14 cellular contexts compared by ENCODE assay signal in genomic region chr4:7762376-7763040, GRCh38.
DNase-seq lines count a peak whose midpoint lies in the region; ATAC-seq and TF ChIP-seq lines count a peak whose summit lies in the region.
"Had no signal": no experiment of that assay in that cellular context is flagged by ENCODE, and none has a peak within 500 bp of the region (broad histone marks: within the 10 kb centered on the region; RNA-seq: fewer than 3 reads in every experiment).

No MANE protein-coding gene starts in this region.

- BruUV-seq in Caco-2 (replicated peaks; lab: Mats Ljungman, UMichigan) (no TSS peak), PC-9 (replicated peaks; lab: Mats Ljungman, UMichigan) (no TSS peak)

- H3K4me3 ChIP-seq in Caco-2 (ENCODE audit: low read depth, low read length) (no peak overlapping the region), trophoblast cell (ENCODE audit: low read depth, low read length) (no peak overlapping the region), left lung (no peak overlapping the region), PC-9 (no peak overlapping the region)
- H3K4me3 ChIP-seq: Peyer's patch had no signal

- no peaks in the 10 kb centered on the region for H3K9me3 Mint-ChIP-seq in Caco-2 (ENCODE audit: unreplicated experiment)

- no peak for ATAC-seq in HG03442 (IDR thresholded peaks at IDR 0.05; ENCODE audit: unreplicated experiment)
- ATAC-seq in left lung = no peak

- TF ChIP-seq CTCF in Caco-2 (IDR thresholded peaks at IDR 0.05; ENCODE audit: insufficient read depth in 1 of 2, low read depth in 1 of 2, low read length in 1 of 2, severe bottlenecking in 1 of 2, unreplicated experiment in 1 of 2) (no peak), left lung (IDR thresholded peaks at IDR 0.05) (no peak), PC-9 (conservative IDR thresholded peaks at IDR 0.05) (no peak)

- intact Hi-C loops in Caco-2 (cut with micrococcal nuclease; ENCODE audit: unreplicated experiment) (loop anchor here (1.0 kb wide), 1 partner anchor 12 kb away; no protein-coding TSS in a partner anchor), left lung (cut with DNase I) (no loop called here), PC-9 (cut with micrococcal nuclease; ENCODE audit: unreplicated experiment) (loop anchor here (5.0 kb wide), 1 partner anchor 225 kb away; no protein-coding TSS in a partner anchor)

- 77 to 82% (median 80%) methylated on average over 15 of the region's 15 CpGs for whole genome bisulfite sequencing in adipose tissue, 3 donors
- no CpG with 5 or more reads among the region's 15 CpGs for WGBS in trophoblast cell (ENCODE audit: extremely low coverage, insufficient coverage, insufficient read length)

- H3K4ac ChIP-seq in trophoblast cell (ENCODE audit: low read depth, low read length) = no peak overlapping the region

- H4K12ac ChIP-seq in trophoblast cell (ENCODE audit: low read depth, low read length) = no peak overlapping the region

- H3K27ac ChIP-seq in adipose tissue (ENCODE audit: low read depth, low read length) (peak overlapping the region; percentile 23), layer of hippocampus (ENCODE audit: low read depth, low read length) (peak overlapping the region; percentile 24), trophoblast cell (ENCODE audit: low read depth, low read length) (no peak overlapping the region), left lung (no peak overlapping the region), PC-9 (no peak overlapping the region)

- H2AFZ ChIP-seq in trophoblast cell (ENCODE audit: insufficient read depth, low read length, poor library complexity) = no peak overlapping the region
- H2AFZ ChIP-seq in PC-9 = no peak overlapping the region

- peak; percentile 62 to 68 for DNase-seq in Caco-2
- peak; percentile 61 to 78 for DNase-seq in trophoblast cell
- no peak for DNase-seq in left lung
- DNase-seq in PC-9 = no peak
- no peak for DNase-seq in anterior cingulate cortex (lab: John Stamatoyannopoulos, UW)
- DNase-seq: DMS 273 treated with DMSO at 0.1 percent for 48 hours, KG1, NCI-H1092, NCI-H187, SHP77 treated with DMSO at 0.1 percent for 48 hours had no signal

- no peak overlapping the region for H4K8ac ChIP-seq in trophoblast cell (ENCODE audit: low read depth, low read length)

- H3K18ac ChIP-seq in trophoblast cell (ENCODE audit: low read length) = no peak overlapping the region

- no peaks in the 10 kb centered on the region for H3K9me3 ChIP-seq in Caco-2
- H3K9me3 ChIP-seq in trophoblast cell (ENCODE audit: insufficient read depth, low read depth, low read length) = no peaks in the 10 kb centered on the region
- no peaks in the 10 kb centered on the region for H3K9me3 ChIP-seq in left lung
- no peaks in the 10 kb centered on the region for H3K9me3 ChIP-seq in PC-9 (ENCODE audit: insufficient read depth, low read depth)
- H3K9me3 ChIP-seq: Peyer's patch had no signal

- no peak overlapping the region for H4K91ac ChIP-seq in trophoblast cell (ENCODE audit: low read depth, low read length)

- H3K4me1 ChIP-seq in Caco-2 (peaks cover 17% of the 10 kb centered on the region), trophoblast cell (ENCODE audit: control insufficient read depth in 1 of 2, insufficient read depth in 2 of 2, low read length in 2 of 2) (peaks cover 9 to 11% of the 10 kb centered on the region in 2 experiments), left lung (peaks cover 0 to 3% of the 10 kb centered on the region in 2 donors), PC-9 (replicated peaks; ENCODE audit: insufficient read depth) (peaks cover 8% of the 10 kb centered on the region; the same call in 1 of the 2 replicates)

- no peaks in the 10 kb centered on the region for H3K79me2 ChIP-seq in trophoblast cell (ENCODE audit: control insufficient read depth, insufficient read depth, low read length, poor library complexity)
- H3K79me2 ChIP-seq in PC-9 (ENCODE audit: low read depth) = peaks cover 91% of the 10 kb centered on the region

- H3K36me3 ChIP-seq in Caco-2 (ENCODE audit: control insufficient read depth, insufficient read depth, low read length) (no peaks in the 10 kb centered on the region; the same call in 1 of the 2 replicates), trophoblast cell (ENCODE audit: control insufficient read depth in 1 of 2, insufficient read depth in 2 of 2, low read length in 2 of 2) (peaks cover 46 to 51% of the 10 kb centered on the region in 2 experiments), left lung (peaks cover 0 to 60% of the 10 kb centered on the region in 2 donors), PC-9 (ENCODE audit: low read depth) (no peaks in the 10 kb centered on the region; the same call in 1 of the 2 replicates)

- H2AK5ac ChIP-seq in trophoblast cell (ENCODE audit: low read length) = no peak overlapping the region

- no peak overlapping the region for H2BK120ac ChIP-seq in trophoblast cell (ENCODE audit: insufficient read depth, low read length, poor library complexity)

- H3K14ac ChIP-seq in trophoblast cell (ENCODE audit: low read length) = no peak overlapping the region

- peaks cover 99% of the 10 kb centered on the region for H4K20me1 ChIP-seq in PC-9 (ENCODE audit: insufficient read depth)

- no peak overlapping the region for H3K9ac ChIP-seq in trophoblast cell (ENCODE audit: low read length)

- POLR2A ChIA-PET in Caco-2 (lab: Charles Lee) = no interaction called here
- POLR2A ChIA-PET in PC-9 (lab: Charles Lee; ENCODE audit: unreplicated experiment) = no interaction called here

- H3F3A ChIP-seq in PC-9 (ENCODE audit: insufficient read depth, low read depth) = peaks cover 48% of the 10 kb centered on the region; the same call in 1 of the 2 replicates

- no peak overlapping the region for H3K23ac ChIP-seq in trophoblast cell (ENCODE audit: low read length)

- H3K27ac Mint-ChIP-seq in Caco-2 (ENCODE audit: unreplicated experiment) = peak overlapping the region; percentile 42

- no peak overlapping the region for H2BK5ac ChIP-seq in trophoblast cell (ENCODE audit: low read depth, low read length, poor library complexity)

- H2BK12ac ChIP-seq in trophoblast cell (ENCODE audit: low read length) = no peak overlapping the region

- CTCF ChIA-PET in Caco-2 (lab: Charles Lee) = interaction anchor here (0.8 to 1.8 kb wide), 4 partner anchors 11 to 42 kb away, joined by 3 to 16 read pairs (median 4); no protein-coding TSS in a partner anchor
- CTCF ChIA-PET in PC-9 (lab: Charles Lee) = interaction anchor here (0.5 kb wide), 1 partner anchor 39 kb away, joined by 9 read pairs; no protein-coding TSS in a partner anchor

- H3K27me3 Mint-ChIP-seq in Caco-2 (ENCODE audit: insufficient read depth, unreplicated experiment) = no peaks in the 10 kb centered on the region

- no peaks in the 10 kb centered on the region for H3K27me3 ChIP-seq in Caco-2 (replicated peaks; ENCODE audit: control insufficient read depth, insufficient read depth, low read length)
- no peaks in the 10 kb centered on the region for H3K27me3 ChIP-seq in layer of hippocampus (ENCODE audit: control insufficient read depth, insufficient read depth, low read length)
- H3K27me3 ChIP-seq in trophoblast cell (ENCODE audit: insufficient read depth, low read length) = no peaks in the 10 kb centered on the region
- H3K27me3 ChIP-seq in left lung = no peaks in the 10 kb centered on the region
- no peaks in the 10 kb centered on the region for H3K27me3 ChIP-seq in PC-9 (ENCODE audit: insufficient read depth, low read depth)
- H3K27me3 ChIP-seq: Peyer's patch had no signal

- no peak overlapping the region for H3K4me3 Mint-ChIP-seq in Caco-2 (ENCODE audit: unreplicated experiment)

- H3K79me1 ChIP-seq in trophoblast cell (ENCODE audit: low read length) = no peaks in the 10 kb centered on the region

- H3K9me2 ChIP-seq in PC-9 (ENCODE audit: insufficient read depth) = no peaks in the 10 kb centered on the region

- peaks cover 47% of the 10 kb centered on the region for H3K36me3 Mint-ChIP-seq in Caco-2 (ENCODE audit: insufficient read depth, unreplicated experiment)

- H3K4me1 Mint-ChIP-seq in Caco-2 (ENCODE audit: low read depth, unreplicated experiment) = no peaks in the 10 kb centered on the region

- H3K4me2 ChIP-seq in trophoblast cell (ENCODE audit: low read length) (no peak overlapping the region), PC-9 (no peak overlapping the region)

Comparison
In these comparisons a context has a peak if more than half of its experiments do, and no peak if none do; other contexts are left out.
1. DNase-seq: peak in Caco-2 (2 of 2) and trophoblast cell (2 of 2); none in left lung (0 of 2), PC-9 (0 of 2) and anterior cingulate cortex (0 of 58).
2. H3K27ac ChIP-seq: peak in adipose tissue (single experiment) and layer of hippocampus (single experiment); none in trophoblast cell (single experiment), left lung (0 of 2) and PC-9 (single experiment).
3. intact Hi-C loops: an anchor here in Caco-2 (1.0 kb wide) and PC-9 (5.0 kb wide); none called in left lung.